Comparison of ENCODE assay signal across 8 cellular contexts in genomic region chr4:25861951-25862410, GRCh38. TPM values are rescaled to one million over a fixed set of nuclear protein-coding genes. Genes with fewer than 3 reads are reported as not detected.
A peak's percentile ranks its signal among the peaks of the same experiment; 100 is the strongest.
DNase-seq lines count a peak whose midpoint lies in the region; ATAC-seq and TF ChIP-seq lines count a peak whose summit lies in the region.

No MANE protein-coding gene starts in this region.

- peak; percentile 29 to 70 (median 58) for DNase-seq in NCI-H1417 (lab: John Stamatoyannopoulos, UW)
- no peak for DNase-seq in NCI-H1417 treated with DMSO at 0.1 percent for 48 hours (lab: John Stamatoyannopoulos, UW)
- DNase-seq in SK-N-SH: no peak
- no peak for DNase-seq in breast epithelium (ENCODE audit: low spot score in 2 of 2)
- no peak for DNase-seq in effector CD8-positive, alpha-beta T cell (lab: John Stamatoyannopoulos, UW)

- H3K27me3 ChIP-seq in SK-N-SH (ENCODE audit: insufficient read depth) (no peaks in the 10 kb centered on the region), breast epithelium (no peaks in the 10 kb centered on the region), liver (ENCODE audit: control insufficient read depth in 4 of 4, insufficient read depth in 4 of 4, low read length in 3 of 4) (no peaks in the 10 kb centered on the region), subcutaneous abdominal adipose tissue (ENCODE audit: control insufficient read depth in 5 of 5, insufficient read depth in 4 of 5, low read length in 5 of 5) (peaks cover 0 to 6% (median 3%) of the 10 kb centered on the region in 5 donors)

- H3K9me2 ChIP-seq in SK-N-SH: no peaks in the 10 kb centered on the region

- no peak for TF ChIP-seq EP300 in SK-N-SH (IDR thresholded peaks at IDR 0.05; ENCODE audit: borderline replicate concordance in 1 of 2, low read depth in 1 of 2, low read length in 1 of 2)

- 7% methylated on average over 22 of the region's 32 CpGs for WGBS in SK-N-SH (ENCODE audit: low lambda C conversion rate)
- WGBS in liver: 2% methylated on average over 32 of the region's 32 CpGs

- H3F3A ChIP-seq in SK-N-SH (replicated peaks; ENCODE audit: insufficient read depth): no peaks in the 10 kb centered on the region

- H4K20me1 ChIP-seq in SK-N-SH (ENCODE audit: insufficient read depth): no peaks in the 10 kb centered on the region

- intact Hi-C loops in breast epithelium (cut with DNase I; ENCODE audit: low total_unique reads): no loop called here

- CTCF ChIA-PET in SK-N-SH (lab: Yijun Ruan, JAX): interaction anchor here (0.7 kb wide), 1 partner anchor 22 kb away, joined by 3 read pairs; no protein-coding TSS in a partner anchor

- H3K27ac ChIP-seq in SK-N-SH (ENCODE audit: low read depth in 2 of 2, low read length in 1 of 2): no peak overlapping the region
- H3K27ac ChIP-seq in breast epithelium: peak overlapping the region in 1 of 2 donors; percentile 58
- H3K27ac ChIP-seq in liver (ENCODE audit: low read depth in 1 of 2, low read length in 2 of 2): peak overlapping the region; percentile 18 to 68
- peak overlapping the region; percentile 54 for H3K27ac ChIP-seq in subcutaneous abdominal adipose tissue (ENCODE audit: low read depth, low read length)

- H3K9ac ChIP-seq in SK-N-SH (peak overlapping the region; percentile 67), liver (ENCODE audit: low read depth in 1 of 2, low read length in 2 of 2) (peak overlapping the region in 1 of 2 donors; percentile 14), subcutaneous abdominal adipose tissue (ENCODE audit: low read length in 5 of 5) (peak overlapping the region in 3 of 5 donors; percentile 19 to 74 (median 64))

- TF ChIP-seq POLR2A in breast epithelium (IDR thresholded peaks at IDR 0.05): no peak

- no peak for TF ChIP-seq CTCF in SK-N-SH (IDR thresholded peaks at IDR 0.05)
- no peak for TF ChIP-seq CTCF in breast epithelium (IDR thresholded peaks at IDR 0.05)
- TF ChIP-seq CTCF in liver (IDR thresholded peaks at IDR 0.05; ENCODE audit: low read depth, low read length, missing input control): no peak

- TF ChIP-seq RAD21 in SK-N-SH (IDR thresholded peaks at IDR 0.05; ENCODE audit: low read length) (no peak), liver (IDR thresholded peaks at IDR 0.05) (no peak)

- H3K4me3 ChIP-seq in SK-N-SH (ENCODE audit: low read depth in 2 of 2, low read length in 1 of 2): peak overlapping the region; percentile 57 to 68
- H3K4me3 ChIP-seq in breast epithelium: peak overlapping the region; percentile 53 to 92 (median 75)
- peak overlapping the region; percentile 65 to 87 (median 75) for H3K4me3 ChIP-seq in liver (ENCODE audit: low read depth in 1 of 3, low read length in 3 of 3)
- peak overlapping the region; percentile 49 to 69 (median 64) for H3K4me3 ChIP-seq in subcutaneous abdominal adipose tissue (ENCODE audit: low read depth in 1 of 5, low read length in 5 of 5)

- H2AFZ ChIP-seq in SK-N-SH (ENCODE audit: low read depth): peak overlapping the region; percentile 87; the same call in 1 of the 2 replicates

- no peaks in the 10 kb centered on the region for H3K9me3 ChIP-seq in SK-N-SH
- H3K9me3 ChIP-seq in breast epithelium: no peaks in the 10 kb centered on the region
- no peaks in the 10 kb centered on the region for H3K9me3 ChIP-seq in liver (ENCODE audit: control insufficient read depth in 4 of 4, low read length in 3 of 4)
- H3K9me3 ChIP-seq in subcutaneous abdominal adipose tissue (ENCODE audit: control insufficient read depth in 5 of 5, low read length in 5 of 5): no peaks in the 10 kb centered on the region

- H3K4me2 ChIP-seq in SK-N-SH: peak overlapping the region; percentile 81

- POLR2A ChIA-PET in SK-N-SH (lab: Yijun Ruan, JAX): no interaction called here

- peak; percentile 8 for ATAC-seq in HG02798 (IDR thresholded peaks at IDR 0.05; ENCODE audit: poor library complexity, unreplicated experiment)

- H3K79me2 ChIP-seq in SK-N-SH (ENCODE audit: insufficient read depth): no peaks in the 10 kb centered on the region

- peaks cover 13 to 14% of the 10 kb centered on the region in 2 experiments; a peak in 2 of 4 replicates for H3K4me1 ChIP-seq in SK-N-SH (ENCODE audit: control insufficient read depth in 1 of 2, insufficient read depth in 2 of 2, low read depth in 1 of 2, low read length in 1 of 2)
- H3K4me1 ChIP-seq in breast epithelium: no peaks in the 10 kb centered on the region
- peaks cover 0 to 18% (median 7%) of the 10 kb centered on the region in 4 donors for H3K4me1 ChIP-seq in liver (ENCODE audit: control insufficient read depth in 4 of 4, insufficient read depth in 4 of 4, low read length in 3 of 4)
- H3K4me1 ChIP-seq in subcutaneous abdominal adipose tissue (ENCODE audit: control insufficient read depth in 5 of 5, insufficient read depth in 5 of 5, low read length in 5 of 5): peaks cover 2 to 52% (median 27%) of the 10 kb centered on the region in 5 donors

- H3K36me3 ChIP-seq in SK-N-SH (replicated peaks in 1 of 2; ENCODE audit: control insufficient read depth in 1 of 2, insufficient read depth in 2 of 2, low read length in 1 of 2): no peaks in the 10 kb centered on the region
- H3K36me3 ChIP-seq in breast epithelium: no peaks in the 10 kb centered on the region
- no peaks in the 10 kb centered on the region for H3K36me3 ChIP-seq in liver (ENCODE audit: control insufficient read depth in 4 of 4, insufficient read depth in 3 of 4, low read depth in 1 of 4, low read length in 3 of 4)
- no peaks in the 10 kb centered on the region for H3K36me3 ChIP-seq in subcutaneous abdominal adipose tissue (ENCODE audit: control insufficient read depth in 5 of 5, insufficient read depth in 5 of 5, low read length in 5 of 5)

TF ChIP-seq in SK-N-SH, 30 proteins besides CTCF, POLR2A, EP300 and RAD21 (continues in another document):
- no peak for TF ChIP-seq SIN3A (IDR thresholded peaks at IDR 0.05; ENCODE audit: borderline replicate concordance, low read depth, low read length)
- TF ChIP-seq, protein P1, sequence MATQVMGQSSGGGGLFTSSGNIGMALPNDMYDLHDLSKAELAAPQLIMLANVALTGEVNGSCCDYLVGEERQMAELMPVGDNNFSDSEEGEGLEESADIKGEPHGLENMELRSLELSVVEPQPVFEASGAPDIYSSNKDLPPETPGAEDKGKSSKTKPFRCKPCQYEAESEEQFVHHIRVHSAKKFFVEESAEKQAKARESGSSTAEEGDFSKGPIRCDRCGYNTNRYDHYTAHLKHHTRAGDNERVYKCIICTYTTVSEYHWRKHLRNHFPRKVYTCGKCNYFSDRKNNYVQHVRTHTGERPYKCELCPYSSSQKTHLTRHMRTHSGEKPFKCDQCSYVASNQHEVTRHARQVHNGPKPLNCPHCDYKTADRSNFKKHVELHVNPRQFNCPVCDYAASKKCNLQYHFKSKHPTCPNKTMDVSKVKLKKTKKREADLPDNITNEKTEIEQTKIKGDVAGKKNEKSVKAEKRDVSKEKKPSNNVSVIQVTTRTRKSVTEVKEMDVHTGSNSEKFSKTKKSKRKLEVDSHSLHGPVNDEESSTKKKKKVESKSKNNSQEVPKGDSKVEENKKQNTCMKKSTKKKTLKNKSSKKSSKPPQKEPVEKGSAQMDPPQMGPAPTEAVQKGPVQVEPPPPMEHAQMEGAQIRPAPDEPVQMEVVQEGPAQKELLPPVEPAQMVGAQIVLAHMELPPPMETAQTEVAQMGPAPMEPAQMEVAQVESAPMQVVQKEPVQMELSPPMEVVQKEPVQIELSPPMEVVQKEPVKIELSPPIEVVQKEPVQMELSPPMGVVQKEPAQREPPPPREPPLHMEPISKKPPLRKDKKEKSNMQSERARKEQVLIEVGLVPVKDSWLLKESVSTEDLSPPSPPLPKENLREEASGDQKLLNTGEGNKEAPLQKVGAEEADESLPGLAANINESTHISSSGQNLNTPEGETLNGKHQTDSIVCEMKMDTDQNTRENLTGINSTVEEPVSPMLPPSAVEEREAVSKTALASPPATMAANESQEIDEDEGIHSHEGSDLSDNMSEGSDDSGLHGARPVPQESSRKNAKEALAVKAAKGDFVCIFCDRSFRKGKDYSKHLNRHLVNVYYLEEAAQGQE (IDR thresholded peaks at IDR 0.05; ENCODE audit: low read depth, low read length): no peak
- TF ChIP-seq RCOR1 (IDR thresholded peaks at IDR 0.05; ENCODE audit: low read length): no peak

TF ChIP-seq in liver, 16 proteins besides CTCF, POLR2A, EP300 and RAD21 (continues in another document):
- no peak for TF ChIP-seq RXRA (IDR thresholded peaks at IDR 0.05)
- no peak for TF ChIP-seq TAF1 (conservative IDR thresholded peaks at IDR 0.05)
- TF ChIP-seq SP1 (IDR thresholded peaks at IDR 0.05): no peak
- TF ChIP-seq, protein P1 (IDR thresholded peaks at IDR 0.05): no peak
- TF ChIP-seq YY1 (IDR thresholded peaks at IDR 0.05): no peak

RNA-seq across cellular contexts. Expression of gene SEL1L3, which starts 0.8 kb away (rescaled TPM):
- 2.2 and 3.7 TPM in 2 replicates for polyA plus RNA-seq in SK-N-SH (2012; rRNA removed)
- 3.8 and 4.1 TPM in 2 replicates for polyA plus RNA-seq in SK-N-SH (2012; cell fraction: cytosol; rRNA removed)
- 1.8 and 3.8 TPM in 2 replicates for polyA plus RNA-seq in SK-N-SH (2012; cell fraction: nucleus; rRNA removed)
- total RNA-seq in breast epithelium: 10 to 100 TPM; 10.7 to 15.5 (median 14.7) TPM
- total RNA-seq in liver: 10 to 100 TPM in 1 of 2 donors, 1 to 10 TPM in 1; 4.7 to 13.1 TPM
- polyA plus RNA-seq in liver: 1 to 10 TPM; 3.3 to 6.6 TPM

RNA-seq across cellular contexts. Expression of gene SMIM20, which starts 52.0 kb away (rescaled TPM):
- polyA plus RNA-seq in SK-N-SH (2012; rRNA removed) (39.2 and 39.4 TPM in 2 replicates), liver (10 to 100 TPM; 21.6 to 25.0 TPM)
- polyA plus RNA-seq in SK-N-SH (2012; cell fraction: cytosol; rRNA removed): 56.0 and 63.8 TPM in 2 replicates
- 7.7 and 12.2 TPM in 2 replicates for polyA plus RNA-seq in SK-N-SH (2012; cell fraction: nucleus; rRNA removed)
- total RNA-seq in breast epithelium (10 to 100 TPM; 26.9 to 37.0 (median 29.2) TPM), liver (10 to 100 TPM; 11.1 to 19.2 TPM)

Comparison
In these comparisons a context has a peak if more than half of its experiments do, and no peak if none do; other contexts are left out.
1. DNase-seq: peak in NCI-H1417 (3 of 3); none in NCI-H1417 treated with DMSO at 0.1 percent for 48 hours (single experiment), SK-N-SH (single experiment), breast epithelium (0 of 2) and effector CD8-positive, alpha-beta T cell (single experiment).
2. H3K27ac ChIP-seq: peak in liver (2 of 2) and subcutaneous abdominal adipose tissue (single experiment); none in SK-N-SH (0 of 2).
3. Peak in every context shown above with its lines, with median percentiles within 50 percentile points of each other: H3K4me3 ChIP-seq.